In the genomic region with DNA sequence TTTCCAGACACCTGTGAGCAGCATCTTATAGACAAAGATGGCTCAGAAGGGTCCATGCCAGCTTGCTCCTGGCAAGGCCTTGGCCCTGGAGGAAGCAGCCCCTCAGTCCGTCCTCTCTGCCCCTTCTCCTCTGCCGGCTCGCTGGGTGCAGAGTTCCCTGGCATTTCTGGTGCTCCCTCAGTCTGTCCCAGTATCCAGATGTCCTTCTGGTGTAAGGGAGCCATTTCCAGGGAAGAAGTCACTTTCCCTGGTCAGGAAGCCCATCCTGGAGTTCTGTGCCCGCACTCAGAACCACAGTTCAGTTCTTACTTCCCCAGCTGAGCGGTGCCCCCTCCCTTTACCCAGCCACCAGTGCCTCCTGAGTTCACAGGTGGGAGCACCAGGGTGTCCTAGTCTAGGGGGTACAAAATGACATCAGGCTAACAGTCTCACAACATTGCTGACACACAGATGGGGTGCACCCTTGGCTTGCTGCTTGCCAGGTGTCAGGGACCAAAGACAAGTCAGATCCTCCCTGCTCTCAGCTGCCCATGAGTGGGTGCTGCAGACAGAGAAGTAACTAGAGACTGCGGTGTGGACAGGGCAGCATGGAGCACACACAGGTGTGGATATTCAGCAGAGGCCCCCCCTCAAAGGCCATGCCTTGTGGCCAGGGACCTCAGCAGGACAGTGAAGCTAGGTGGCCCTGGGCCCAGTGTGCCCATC, we compare ENCODE assay signal across 1 cellular context.
TF ChIP-seq lines count a peak whose summit lies in the region.

No MANE protein-coding gene starts in this region.

TF ChIP-seq in IMR-90, 13 proteins besides CTCF, POLR2A, EP300 and RAD21 (continued from another document):
- TF ChIP-seq, protein P1, sequence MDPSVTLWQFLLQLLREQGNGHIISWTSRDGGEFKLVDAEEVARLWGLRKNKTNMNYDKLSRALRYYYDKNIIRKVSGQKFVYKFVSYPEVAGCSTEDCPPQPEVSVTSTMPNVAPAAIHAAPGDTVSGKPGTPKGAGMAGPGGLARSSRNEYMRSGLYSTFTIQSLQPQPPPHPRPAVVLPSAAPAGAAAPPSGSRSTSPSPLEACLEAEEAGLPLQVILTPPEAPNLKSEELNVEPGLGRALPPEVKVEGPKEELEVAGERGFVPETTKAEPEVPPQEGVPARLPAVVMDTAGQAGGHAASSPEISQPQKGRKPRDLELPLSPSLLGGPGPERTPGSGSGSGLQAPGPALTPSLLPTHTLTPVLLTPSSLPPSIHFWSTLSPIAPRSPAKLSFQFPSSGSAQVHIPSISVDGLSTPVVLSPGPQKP (IDR thresholded peaks at IDR 0.05; ENCODE audit: borderline replicate concordance, low read depth, low read length) = no peak
- TF ChIP-seq NFE2L2 (IDR thresholded peaks at IDR 0.05; ENCODE audit: low read depth, low read length) (no peak), SMC3 (IDR thresholded peaks at IDR 0.05; ENCODE audit: low read depth, low read length) (no peak), MAZ (IDR thresholded peaks at IDR 0.05; ENCODE audit: borderline replicate concordance, low read depth, low read length) (no peak)
- TF ChIP-seq, protein P2, sequence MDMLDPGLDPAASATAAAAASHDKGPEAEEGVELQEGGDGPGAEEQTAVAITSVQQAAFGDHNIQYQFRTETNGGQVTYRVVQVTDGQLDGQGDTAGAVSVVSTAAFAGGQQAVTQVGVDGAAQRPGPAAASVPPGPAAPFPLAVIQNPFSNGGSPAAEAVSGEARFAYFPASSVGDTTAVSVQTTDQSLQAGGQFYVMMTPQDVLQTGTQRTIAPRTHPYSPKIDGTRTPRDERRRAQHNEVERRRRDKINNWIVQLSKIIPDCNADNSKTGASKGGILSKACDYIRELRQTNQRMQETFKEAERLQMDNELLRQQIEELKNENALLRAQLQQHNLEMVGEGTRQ (IDR thresholded peaks at IDR 0.05; ENCODE audit: low read depth, low read length) = no peak
